8 cellular contexts compared by ENCODE assay signal in the genomic region with DNA sequence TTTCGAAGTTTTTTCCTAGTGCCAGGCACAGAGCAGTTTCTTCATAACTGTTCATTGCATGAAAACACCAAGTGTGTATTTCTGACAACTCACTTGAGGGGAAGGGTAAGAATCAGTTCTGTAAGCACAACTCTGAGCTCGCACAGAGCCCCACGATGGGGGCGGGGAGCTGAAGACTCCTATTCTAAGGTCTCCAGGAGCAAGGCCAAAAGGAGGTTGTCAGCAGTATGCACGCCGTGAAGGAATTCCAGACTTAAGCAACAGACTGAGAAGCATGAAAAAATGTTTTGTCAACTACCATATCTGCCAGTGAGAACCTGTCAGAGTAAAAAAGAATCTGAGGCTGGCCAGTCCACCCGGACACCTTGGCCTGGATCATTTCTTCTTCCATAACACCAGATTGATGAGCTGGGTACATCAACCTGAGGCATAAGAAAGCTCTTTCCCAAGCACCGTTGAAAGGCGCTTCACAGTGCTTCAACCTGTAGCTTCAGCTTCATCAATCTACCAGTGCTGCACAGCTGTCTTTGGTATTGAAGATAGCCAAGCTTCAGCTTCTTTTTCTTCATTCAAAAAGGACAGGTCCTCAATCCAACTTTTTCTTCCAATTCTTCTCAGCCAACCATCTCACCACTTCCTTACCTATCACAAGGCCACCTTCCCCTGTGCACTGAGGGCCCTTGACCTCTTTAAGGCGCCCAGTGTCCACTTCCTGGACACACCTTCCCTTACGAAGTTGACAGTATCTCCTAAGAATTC. TPM values are rescaled to one million over a fixed set of nuclear protein-coding genes. Genes with fewer than 3 reads are reported as not detected.
DNase-seq lines count a peak whose midpoint lies in the region; ATAC-seq and TF ChIP-seq lines count a peak whose summit lies in the region.

No MANE protein-coding gene starts in this region.

- H4K20me1 ChIP-seq in GM23338 (replicated peaks; ENCODE audit: insufficient read depth): peaks cover 16% of the 10 kb centered on the region

- no peaks in the 10 kb centered on the region for H3K9me2 ChIP-seq in GM23338 (ENCODE audit: insufficient read depth)

- H3F3A ChIP-seq in GM23338 (replicated peaks; ENCODE audit: low read depth): peaks cover 6% of the 10 kb centered on the region

- H3K36me3 Mint-ChIP-seq in GM23338 (ENCODE audit: low read depth) (peaks cover 8% of the 10 kb centered on the region), glutamatergic neuron (ENCODE audit: unreplicated experiment) (no peaks in the 10 kb centered on the region)
- peaks cover 2 to 3% of the 10 kb centered on the region in 2 donors for H3K36me3 Mint-ChIP-seq in activated T-cell treated with anti-CD3 and anti-CD28 coated beads, Interleukin-2, amount 50 U/mL, for 72 hours (ENCODE audit: insufficient read depth in 2 of 2)

- DNase-seq in GM23338 (ENCODE audit: low spot score): peak; percentile 50
- peak in 1 of 2 donors; percentile 3 for DNase-seq in activated T-cell treated with anti-CD3 and anti-CD28 coated beads, Interleukin-2, amount 50 U/mL, for 72 hours
- DNase-seq in glutamatergic neuron: no peak
- peak; percentile 11 for DNase-seq in retina
- DNase-seq in NCI-H526 (lab: John Stamatoyannopoulos, UW): no peak

- peak overlapping the region; percentile 93; the same call in 1 of the 2 replicates for H3K27ac Mint-ChIP-seq in GM23338
- H3K27ac Mint-ChIP-seq in activated T-cell treated with anti-CD3 and anti-CD28 coated beads, Interleukin-2, amount 50 U/mL, for 72 hours: peak overlapping the region; percentile 70
- H3K27ac Mint-ChIP-seq in glutamatergic neuron (ENCODE audit: unreplicated experiment): peak overlapping the region; percentile 93

- no peak for TF ChIP-seq CTCF in GM23338 (conservative IDR thresholded peaks at IDR 0.05; ENCODE audit: low read depth in 2 of 2)
- no peak for TF ChIP-seq CTCF in glutamatergic neuron (IDR thresholded peaks at IDR 0.05; ENCODE audit: partially characterized antibody, unreplicated experiment)

- H3K27me3 Mint-ChIP-seq in GM23338 (ENCODE audit: insufficient read depth, low read depth, poor library complexity) (peaks cover 11% of the 10 kb centered on the region), glutamatergic neuron (ENCODE audit: unreplicated experiment) (peaks cover 10% of the 10 kb centered on the region)
- peaks cover 2% of the 10 kb centered on the region for H3K27me3 Mint-ChIP-seq in activated T-cell treated with anti-CD3 and anti-CD28 coated beads, Interleukin-2, amount 50 U/mL, for 72 hours (ENCODE audit: low read depth)

- no peaks in the 10 kb centered on the region for H3K36me3 ChIP-seq in GM23338 (ENCODE audit: insufficient read depth)

- peaks cover 29% of the 10 kb centered on the region for H3K79me2 ChIP-seq in GM23338 (replicated peaks; ENCODE audit: insufficient read depth)

- peaks cover 28% of the 10 kb centered on the region for H3K4me1 Mint-ChIP-seq in GM23338
- H3K4me1 Mint-ChIP-seq in activated T-cell treated with anti-CD3 and anti-CD28 coated beads, Interleukin-2, amount 50 U/mL, for 72 hours (ENCODE audit: low read depth): peaks cover 36% of the 10 kb centered on the region
- peaks cover 19% of the 10 kb centered on the region for H3K4me1 Mint-ChIP-seq in glutamatergic neuron (ENCODE audit: low read depth, unreplicated experiment)

- H3K4me3 Mint-ChIP-seq in GM23338 (peak overlapping the region; percentile 84), glutamatergic neuron (ENCODE audit: unreplicated experiment) (peak overlapping the region; percentile 88)
- H3K4me3 Mint-ChIP-seq in activated T-cell treated with anti-CD3 and anti-CD28 coated beads, Interleukin-2, amount 50 U/mL, for 72 hours: peak overlapping the region; percentile 70 to 90

- H2AFZ ChIP-seq in GM23338: no peak overlapping the region

- peaks cover 23% of the 10 kb centered on the region for H3K4me1 ChIP-seq in GM23338 (ENCODE audit: insufficient read depth)

- H3K27me3 ChIP-seq in GM23338 (ENCODE audit: insufficient read depth): peaks cover 13% of the 10 kb centered on the region

- peak overlapping the region; percentile 86 for H3K4me2 ChIP-seq in GM23338

- peak overlapping the region; percentile 62 for H3K27ac ChIP-seq in GM23338 (ENCODE audit: low read depth)

- peak overlapping the region; percentile 68 for H3K4me3 ChIP-seq in GM23338

- no peaks in the 10 kb centered on the region for H3K9me3 Mint-ChIP-seq in GM23338
- no peaks in the 10 kb centered on the region for H3K9me3 Mint-ChIP-seq in activated T-cell treated with anti-CD3 and anti-CD28 coated beads, Interleukin-2, amount 50 U/mL, for 72 hours
- H3K9me3 Mint-ChIP-seq in glutamatergic neuron (ENCODE audit: unreplicated experiment): peaks cover 7% of the 10 kb centered on the region

- ATAC-seq in GM23338 (peak; percentile 4; the same call in 1 of the 3 replicates), GM19324 (IDR thresholded peaks at IDR 0.05; ENCODE audit: low FRiP score, unreplicated experiment) (no peak), GM19023 (IDR thresholded peaks at IDR 0.05; ENCODE audit: unreplicated experiment) (no peak), GM19395 (IDR thresholded peaks at IDR 0.05; ENCODE audit: unreplicated experiment) (no peak)
- ATAC-seq in activated T-cell treated with anti-CD3 and anti-CD28 coated beads, Interleukin-2, amount 50 U/mL, for 72 hours (replicated peaks in 1 of 2): no peak

TF ChIP-seq in GM23338, 12 proteins besides CTCF, POLR2A, EP300 and RAD21 (continues in another document):
- TF ChIP-seq NANOG (IDR thresholded peaks at IDR 0.05; ENCODE audit: borderline replicate concordance): no peak
- TF ChIP-seq, protein P1, sequence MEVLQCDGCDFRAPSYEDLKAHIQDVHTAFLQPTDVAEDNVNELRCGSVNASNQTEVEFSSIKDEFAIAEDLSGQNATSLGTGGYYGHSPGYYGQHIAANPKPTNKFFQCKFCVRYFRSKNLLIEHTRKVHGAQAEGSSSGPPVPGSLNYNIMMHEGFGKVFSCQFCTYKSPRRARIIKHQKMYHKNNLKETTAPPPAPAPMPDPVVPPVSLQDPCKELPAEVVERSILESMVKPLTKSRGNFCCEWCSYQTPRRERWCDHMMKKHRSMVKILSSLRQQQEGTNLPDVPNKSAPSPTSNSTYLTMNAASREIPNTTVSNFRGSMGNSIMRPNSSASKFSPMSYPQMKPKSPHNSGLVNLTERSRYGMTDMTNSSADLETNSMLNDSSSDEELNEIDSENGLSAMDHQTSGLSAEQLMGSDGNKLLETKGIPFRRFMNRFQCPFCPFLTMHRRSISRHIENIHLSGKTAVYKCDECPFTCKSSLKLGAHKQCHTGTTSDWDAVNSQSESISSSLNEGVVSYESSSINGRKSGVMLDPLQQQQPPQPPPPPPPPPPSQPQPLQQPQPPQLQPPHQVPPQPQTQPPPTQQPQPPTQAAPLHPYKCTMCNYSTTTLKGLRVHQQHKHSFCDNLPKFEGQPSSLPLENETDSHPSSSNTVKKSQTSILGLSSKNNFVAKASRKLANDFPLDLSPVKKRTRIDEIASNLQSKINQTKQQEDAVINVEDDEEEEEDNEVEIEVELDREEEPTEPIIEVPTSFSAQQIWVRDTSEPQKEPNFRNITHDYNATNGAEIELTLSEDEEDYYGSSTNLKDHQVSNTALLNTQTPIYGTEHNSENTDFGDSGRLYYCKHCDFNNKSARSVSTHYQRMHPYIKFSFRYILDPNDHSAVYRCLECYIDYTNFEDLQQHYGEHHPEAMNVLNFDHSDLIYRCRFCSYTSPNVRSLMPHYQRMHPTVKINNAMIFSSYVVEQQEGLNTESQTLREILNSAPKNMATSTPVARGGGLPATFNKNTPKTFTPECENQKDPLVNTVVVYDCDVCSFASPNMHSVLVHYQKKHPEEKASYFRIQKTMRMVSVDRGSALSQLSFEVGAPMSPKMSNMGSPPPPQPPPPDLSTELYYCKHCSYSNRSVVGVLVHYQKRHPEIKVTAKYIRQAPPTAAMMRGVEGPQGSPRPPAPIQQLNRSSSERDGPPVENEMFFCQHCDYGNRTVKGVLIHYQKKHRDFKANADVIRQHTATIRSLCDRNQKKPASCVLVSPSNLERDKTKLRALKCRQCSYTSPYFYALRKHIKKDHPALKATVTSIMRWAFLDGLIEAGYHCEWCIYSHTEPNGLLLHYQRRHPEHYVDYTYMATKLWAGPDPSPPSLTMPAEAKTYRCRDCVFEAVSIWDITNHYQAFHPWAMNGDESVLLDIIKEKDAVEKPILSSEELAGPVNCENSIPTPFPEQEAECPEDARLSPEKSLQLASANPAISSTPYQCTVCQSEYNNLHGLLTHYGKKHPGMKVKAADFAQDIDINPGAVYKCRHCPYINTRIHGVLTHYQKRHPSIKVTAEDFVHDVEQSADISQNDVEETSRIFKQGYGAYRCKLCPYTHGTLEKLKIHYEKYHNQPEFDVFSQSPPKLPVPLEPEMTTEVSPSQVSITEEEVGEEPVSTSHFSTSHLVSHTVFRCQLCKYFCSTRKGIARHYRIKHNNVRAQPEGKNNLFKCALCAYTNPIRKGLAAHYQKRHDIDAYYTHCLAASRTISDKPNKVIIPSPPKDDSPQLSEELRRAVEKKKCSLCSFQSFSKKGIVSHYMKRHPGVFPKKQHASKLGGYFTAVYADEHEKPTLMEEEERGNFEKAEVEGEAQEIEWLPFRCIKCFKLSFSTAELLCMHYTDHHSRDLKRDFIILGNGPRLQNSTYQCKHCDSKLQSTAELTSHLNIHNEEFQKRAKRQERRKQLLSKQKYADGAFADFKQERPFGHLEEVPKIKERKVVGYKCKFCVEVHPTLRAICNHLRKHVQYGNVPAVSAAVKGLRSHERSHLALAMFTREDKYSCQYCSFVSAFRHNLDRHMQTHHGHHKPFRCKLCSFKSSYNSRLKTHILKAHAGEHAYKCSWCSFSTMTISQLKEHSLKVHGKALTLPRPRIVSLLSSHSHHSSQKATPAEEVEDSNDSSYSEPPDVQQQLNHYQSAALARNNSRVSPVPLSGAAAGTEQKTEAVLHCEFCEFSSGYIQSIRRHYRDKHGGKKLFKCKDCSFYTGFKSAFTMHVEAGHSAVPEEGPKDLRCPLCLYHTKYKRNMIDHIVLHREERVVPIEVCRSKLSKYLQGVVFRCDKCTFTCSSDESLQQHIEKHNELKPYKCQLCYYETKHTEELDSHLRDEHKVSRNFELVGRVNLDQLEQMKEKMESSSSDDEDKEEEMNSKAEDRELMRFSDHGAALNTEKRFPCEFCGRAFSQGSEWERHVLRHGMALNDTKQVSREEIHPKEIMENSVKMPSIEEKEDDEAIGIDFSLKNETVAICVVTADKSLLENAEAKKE (CRISPR knock-in tag; IDR thresholded peaks at IDR 0.05): no peak
- TF ChIP-seq ZNF114 (CRISPR knock-in tag; IDR thresholded peaks at IDR 0.05): no peak
- no peak for TF ChIP-seq STAT1 (IDR thresholded peaks at IDR 0.05; ENCODE audit: unreplicated experiment)
- TF ChIP-seq EZH2 (IDR thresholded peaks at IDR 0.05; ENCODE audit: low read depth, unreplicated experiment): no peak
- TF ChIP-seq CREB1 (CRISPR knock-in tag; IDR thresholded peaks at IDR 0.05; ENCODE audit: low read depth): no peak

RNA-seq across cellular contexts. Expression of a gene that starts 1.1 kb away (rescaled TPM):
- 63.0 and 94.3 TPM in 2 replicates for total RNA-seq in GM23338 (2014; rRNA removed; shearing (Covaris generic))
- polyA plus RNA-seq in GM23338 (2016; fragmentation: Nextera tagmentation; extraction: Ambion mirVana): 206 and 211 TPM in 2 replicates
- total RNA-seq in activated T-cell treated with anti-CD3 and anti-CD28 coated beads, Interleukin-2, amount 50 U/mL, for 72 hours: 10 to 100 TPM; 17.9 to 22.1 TPM
- total RNA-seq in glutamatergic neuron (ENCODE audit: unreplicated experiment): 13.7 TPM

Comparison
In these comparisons a context has a peak if more than half of its experiments do, and no peak if none do; other contexts are left out.
1. DNase-seq: peak in GM23338 (single experiment) and retina (single experiment); none in glutamatergic neuron (single experiment) and NCI-H526 (0 of 2).
2. Peak in every context shown above with its lines, with median percentiles within 50 percentile points of each other: H3K27ac Mint-ChIP-seq and H3K4me3 Mint-ChIP-seq.